Comparison of ENCODE assay signal across 8 cellular contexts in genomic region chr4:122827258-122827887, GRCh38. TPM values are rescaled to one million over a fixed set of nuclear protein-coding genes. Genes with fewer than 3 reads are reported as not detected.
DNase-seq lines count a peak whose midpoint lies in the region; ATAC-seq and TF ChIP-seq lines count a peak whose summit lies in the region.

No MANE protein-coding gene starts in this region.

- ATAC-seq in GM21619 (IDR thresholded peaks at IDR 0.05; ENCODE audit: unreplicated experiment) (peak; percentile 44), esophagus mucosa (peak; percentile 30), upper lobe of left lung (ENCODE audit: low FRiP score in 2 of 2) (peak in 1 of 2 donors; percentile 69)

- H3K27me3 ChIP-seq in muscle layer of colon (ENCODE audit: control insufficient read depth in 1 of 2, insufficient read depth in 2 of 2, low read length in 2 of 2) (no peaks in the 10 kb centered on the region), upper lobe of left lung (peaks cover 0 to 18% (median 9%) of the 10 kb centered on the region in 4 donors)

- CTCF ChIA-PET in activated CD4-positive, alpha-beta memory T cell treated with anti-CD3 and anti-CD28 coated beads, Interleukin-2, amount 10 ng/mL, durations not matched to agents 7 days and 5 days (lab: Charles Lee), result interaction anchor here (1.3 kb wide), 1 partner anchor 28 kb away, joined by 3 read pairs; no protein-coding TSS in a partner anchor

- no peak for TF ChIP-seq EP300 in upper lobe of left lung (IDR thresholded peaks at IDR 0.05)

- H3K36me3 Mint-ChIP-seq in activated CD4-positive, alpha-beta memory T cell treated with anti-CD3 and anti-CD28 coated beads, Interleukin-2, amount 10 ng/mL, durations not matched to agents 7 days and 5 days (ENCODE audit: low read depth), result no peaks in the 10 kb centered on the region

- peak overlapping the region; percentile 83 for H3K27ac ChIP-seq in muscle layer of colon (ENCODE audit: low read depth, low read length)
- peak overlapping the region; percentile 69 to 86 (median 78) for H3K27ac ChIP-seq in upper lobe of left lung

- no peaks in the 10 kb centered on the region for H3K9me3 ChIP-seq in muscle layer of colon (ENCODE audit: low read length)
- H3K9me3 ChIP-seq in upper lobe of left lung, result no peaks in the 10 kb centered on the region

- POLR2A ChIA-PET in activated CD4-positive, alpha-beta memory T cell treated with anti-CD3 and anti-CD28 coated beads, Interleukin-2, amount 10 ng/mL, durations not matched to agents 7 days and 5 days (lab: Charles Lee), result interaction anchor here (1.3 to 1.5 kb wide), 2 partner anchors 94 to 95 kb away, joined by 3 to 4 read pairs; partner anchors contain the start of gene BBS12

- DNase-seq in NCI-H1436 (lab: John Stamatoyannopoulos, UW), result peak; percentile 38
- no peak for DNase-seq in NCI-H1436 treated with DMSO at 0.1 percent for 48 hours (lab: John Stamatoyannopoulos, UW)
- peak; percentile 55 for DNase-seq in HuH-7.5 (ENCODE audit: low spot score)
- peak; percentile 30 for DNase-seq in activated CD4-positive, alpha-beta memory T cell treated with anti-CD3 and anti-CD28 coated beads, Interleukin-2, amount 10 ng/mL, durations not matched to agents 7 days and 5 days
- DNase-seq in upper lobe of left lung, result peak in 1 of 2 donors; percentile 90

- peak overlapping the region; percentile 71 for H3K9ac ChIP-seq in muscle layer of colon (ENCODE audit: low read length)

- peaks cover 11% of the 10 kb centered on the region for H3K4me1 Mint-ChIP-seq in activated CD4-positive, alpha-beta memory T cell treated with anti-CD3 and anti-CD28 coated beads, Interleukin-2, amount 10 ng/mL, durations not matched to agents 7 days and 5 days

- peaks cover 69% of the 10 kb centered on the region for H3K27me3 Mint-ChIP-seq in activated CD4-positive, alpha-beta memory T cell treated with anti-CD3 and anti-CD28 coated beads, Interleukin-2, amount 10 ng/mL, durations not matched to agents 7 days and 5 days

- H3K9me3 Mint-ChIP-seq in activated CD4-positive, alpha-beta memory T cell treated with anti-CD3 and anti-CD28 coated beads, Interleukin-2, amount 10 ng/mL, durations not matched to agents 7 days and 5 days, result no peaks in the 10 kb centered on the region

- H3K4me1 ChIP-seq in muscle layer of colon (ENCODE audit: insufficient read depth, low read length) (peaks cover 31% of the 10 kb centered on the region), upper lobe of left lung (peaks cover 0 to 23% (median 9%) of the 10 kb centered on the region in 4 donors)

- 1 to 2% methylated on average over 31 to 32 of the region's 58 CpGs for WGBS in upper lobe of left lung, 2 donors

- no peak for TF ChIP-seq POLR2A in upper lobe of left lung (IDR thresholded peaks at IDR 0.05)

- H3K4me3 ChIP-seq in muscle layer of colon (ENCODE audit: low read depth in 1 of 2, low read length in 2 of 2), result peak overlapping the region; percentile 70 to 86
- peak overlapping the region; percentile 17 to 63 (median 48) for H3K4me3 ChIP-seq in upper lobe of left lung

- H3K27ac Mint-ChIP-seq in activated CD4-positive, alpha-beta memory T cell treated with anti-CD3 and anti-CD28 coated beads, Interleukin-2, amount 10 ng/mL, durations not matched to agents 7 days and 5 days, result no peak overlapping the region

- no peaks in the 10 kb centered on the region for H3K36me3 ChIP-seq in muscle layer of colon (ENCODE audit: insufficient read depth, low read length)
- no peaks in the 10 kb centered on the region for H3K36me3 ChIP-seq in upper lobe of left lung

- TF ChIP-seq CTCF in upper lobe of left lung (IDR thresholded peaks at IDR 0.05), result no peak

- peak overlapping the region; percentile 69 for H3K4me3 Mint-ChIP-seq in activated CD4-positive, alpha-beta memory T cell treated with anti-CD3 and anti-CD28 coated beads, Interleukin-2, amount 10 ng/mL, durations not matched to agents 7 days and 5 days

RNA-seq across cellular contexts. Expression of gene FGF2, which starts 0.7 kb away (rescaled TPM):
- under 1 TPM; 0.25 TPM for total RNA-seq in activated CD4-positive, alpha-beta memory T cell treated with anti-CD3 and anti-CD28 coated beads, Interleukin-2, amount 10 ng/mL, durations not matched to agents 7 days and 5 days
- total RNA-seq in esophagus mucosa (0.68 TPM), upper lobe of left lung (10 to 100 TPM in 2 of 6 donors, 1 to 10 TPM in 4; 1.2 to 15.7 (median 6.5) TPM)
